Comparison of ENCODE assay signal across 11 cellular contexts in the genomic region with DNA sequence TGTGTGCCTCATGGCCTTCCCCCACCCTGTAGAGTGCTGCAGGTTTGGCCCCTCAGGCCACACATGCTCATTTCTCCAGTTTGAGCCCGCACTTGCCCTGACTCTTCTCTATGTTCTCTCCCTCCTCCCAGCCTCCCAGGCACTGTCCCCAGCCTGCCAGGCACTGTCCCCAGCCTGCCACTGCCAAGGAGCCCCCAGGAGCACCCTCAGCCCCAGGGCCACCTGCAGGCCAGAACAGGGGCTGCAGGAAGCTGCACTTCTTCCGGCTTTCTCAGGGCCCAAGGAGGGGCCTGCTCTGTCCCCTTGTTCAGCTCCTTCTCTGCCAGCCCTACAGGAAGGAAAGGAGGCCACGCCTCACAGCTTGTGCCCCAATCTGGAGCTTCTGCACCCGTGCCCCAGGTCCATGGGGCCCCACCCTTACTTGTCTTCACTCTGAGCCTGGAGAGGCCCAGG. TPM values are rescaled to one million over a fixed set of nuclear protein-coding genes. Genes with fewer than 3 reads are reported as not detected.
DNase-seq lines count a peak whose midpoint lies in the region; ATAC-seq and TF ChIP-seq lines count a peak whose summit lies in the region.
"Had no signal": no experiment of that assay in that cellular context is flagged by ENCODE, and none has a peak within 500 bp of the region (broad histone marks: within the 10 kb centered on the region; RNA-seq: fewer than 3 reads in every experiment).

No MANE protein-coding gene starts in this region.

- H3K79me2 ChIP-seq in OCI-LY1 (ENCODE audit: insufficient read depth, low read length), result no peaks in the 10 kb centered on the region

- H3K36me3 Mint-ChIP-seq in activated CD8-positive, alpha-beta memory T cell treated with anti-CD3 and anti-CD28 coated beads, Interleukin-2, amount 10 ng/mL, durations not matched to agents 7 days and 5 days, result no peaks in the 10 kb centered on the region
- H3K36me3 Mint-ChIP-seq in stimulated activated memory B cell treated with anti-CD40 and anti-IgM and Interleukin-4, amounts not matched to agents 10 μg/mL and 1 μg/mL and 100 μg/mL, for 72 hours, result no peaks in the 10 kb centered on the region
- H3K36me3 Mint-ChIP-seq: CD4-positive, alpha-beta memory T cell; IgD-negative memory B cell had no signal

- no peaks in the 10 kb centered on the region for H3K9me3 Mint-ChIP-seq in activated CD8-positive, alpha-beta memory T cell treated with anti-CD3 and anti-CD28 coated beads, Interleukin-2, amount 10 ng/mL, durations not matched to agents 7 days and 5 days (ENCODE audit: low read depth)
- H3K9me3 Mint-ChIP-seq in stimulated activated memory B cell treated with anti-CD40 and anti-IgM and Interleukin-4, amounts not matched to agents 10 μg/mL and 1 μg/mL and 100 μg/mL, for 72 hours, result peaks cover 4% of the 10 kb centered on the region

- H3K27me3 ChIP-seq in OCI-LY1 (ENCODE audit: insufficient read depth, low read length), result no peaks in the 10 kb centered on the region
- H3K27me3 ChIP-seq in esophagus (ENCODE audit: control insufficient read depth in 1 of 2, insufficient read depth in 2 of 2, low read length in 2 of 2), result no peaks in the 10 kb centered on the region

- no peaks in the 10 kb centered on the region for H3K9me2 ChIP-seq in OCI-LY1 (ENCODE audit: low read depth, low read length)

- DNase-seq in activated CD8-positive, alpha-beta memory T cell treated with anti-CD3 and anti-CD28 coated beads, Interleukin-2, amount 10 ng/mL, durations not matched to agents 7 days and 5 days, result peak; percentile 30
- DNase-seq in activated CD8-positive, alpha-beta memory T cell treated with anti-CD3 and anti-CD28 coated beads, Interleukin-2, amount 50 U/mL, for 4 hours, result no peak
- no peak for DNase-seq in NCI-H146 treated with DMSO at 0.1 percent for 48 hours (lab: John Stamatoyannopoulos, UW; ENCODE audit: unreplicated experiment)
- DNase-seq: CD4-positive, alpha-beta memory T cell; heart right ventricle had no signal

- H3K4me3 ChIP-seq in OCI-LY1 (ENCODE audit: low read depth, low read length, poor library complexity, severe bottlenecking) (no peak overlapping the region), esophagus (ENCODE audit: low read depth in 1 of 2, low read length in 2 of 2) (no peak overlapping the region)
- H3K4me3 ChIP-seq: heart right ventricle had no signal

- H2AFZ ChIP-seq in OCI-LY1 (ENCODE audit: low read length), result no peak overlapping the region

- H3K9ac ChIP-seq in OCI-LY1 (ENCODE audit: low read length), result no peak overlapping the region

- peaks cover 3% of the 10 kb centered on the region for H3K27me3 Mint-ChIP-seq in activated CD8-positive, alpha-beta memory T cell treated with anti-CD3 and anti-CD28 coated beads, Interleukin-2, amount 10 ng/mL, durations not matched to agents 7 days and 5 days
- H3K27me3 Mint-ChIP-seq in stimulated activated memory B cell treated with anti-CD40 and anti-IgM and Interleukin-4, amounts not matched to agents 10 μg/mL and 1 μg/mL and 100 μg/mL, for 72 hours, result peaks cover 34% of the 10 kb centered on the region

- H3K4me3 Mint-ChIP-seq in activated CD8-positive, alpha-beta memory T cell treated with anti-CD3 and anti-CD28 coated beads, Interleukin-2, amount 10 ng/mL, durations not matched to agents 7 days and 5 days, result no peak overlapping the region
- no peak overlapping the region for H3K4me3 Mint-ChIP-seq in stimulated activated memory B cell treated with anti-CD40 and anti-IgM and Interleukin-4, amounts not matched to agents 10 μg/mL and 1 μg/mL and 100 μg/mL, for 72 hours
- H3K4me3 Mint-ChIP-seq: CD4-positive, alpha-beta memory T cell; IgD-negative memory B cell had no signal

- CTCF ChIA-PET in activated CD8-positive, alpha-beta memory T cell treated with anti-CD3 and anti-CD28 coated beads, Interleukin-2, amount 10 ng/mL, durations not matched to agents 7 days and 5 days (lab: Charles Lee), result no interaction called here

- H3K9me3 ChIP-seq in OCI-LY1 (ENCODE audit: low read length) (no peaks in the 10 kb centered on the region), esophagus (ENCODE audit: control insufficient read depth in 2 of 2, insufficient read depth in 1 of 2, low read depth in 1 of 2, low read length in 1 of 2) (no peaks in the 10 kb centered on the region)
- H3K9me3 ChIP-seq: heart right ventricle had no signal

- H4K20me1 ChIP-seq in OCI-LY1 (ENCODE audit: insufficient read depth, low read length), result no peaks in the 10 kb centered on the region

- ATAC-seq in activated CD8-positive, alpha-beta memory T cell treated with anti-CD3 and anti-CD28 coated beads, Interleukin-2, amount 10 ng/mL, durations not matched to agents 7 days and 5 days, result no peak
- ATAC-seq in stimulated activated memory B cell treated with anti-CD40 and anti-IgM and Interleukin-4, amounts not matched to agents 10 μg/mL and 1 μg/mL and 100 μg/mL, for 72 hours, result peak; percentile 14
- ATAC-seq in HG03175 (IDR thresholded peaks at IDR 0.05; ENCODE audit: unreplicated experiment) (no peak), GM18861 (IDR thresholded peaks at IDR 0.05; ENCODE audit: unreplicated experiment) (no peak)

- WGBS in esophagus, 2 donors, result 34 to 40% methylated on average over 4 of the region's 4 CpGs

- no peak overlapping the region for H3K27ac ChIP-seq in OCI-LY1 (ENCODE audit: low read depth, low read length, poor library complexity, severe bottlenecking)
- H3K27ac ChIP-seq in esophagus (ENCODE audit: low read depth in 2 of 2, low read length in 1 of 2), result peak overlapping the region; percentile 84 to 91
- H3K27ac ChIP-seq: heart right ventricle had no signal

- H3K4me1 ChIP-seq in OCI-LY1 (ENCODE audit: insufficient read depth, low read length, severe bottlenecking), result no peaks in the 10 kb centered on the region
- H3K4me1 ChIP-seq in esophagus (ENCODE audit: control insufficient read depth in 2 of 2, insufficient read depth in 2 of 2, low read length in 1 of 2), result peaks cover 7 to 12% of the 10 kb centered on the region in 2 donors
- H3K4me1 ChIP-seq: heart right ventricle had no signal

- TF ChIP-seq CTCF in OCI-LY1 (IDR thresholded peaks at IDR 0.05; ENCODE audit: low read length), result peak; percentile 33

- no peak overlapping the region for H3K27ac Mint-ChIP-seq in activated CD8-positive, alpha-beta memory T cell treated with anti-CD3 and anti-CD28 coated beads, Interleukin-2, amount 10 ng/mL, durations not matched to agents 7 days and 5 days
- no peak overlapping the region for H3K27ac Mint-ChIP-seq in stimulated activated memory B cell treated with anti-CD40 and anti-IgM and Interleukin-4, amounts not matched to agents 10 μg/mL and 1 μg/mL and 100 μg/mL, for 72 hours
- H3K27ac Mint-ChIP-seq: CD4-positive, alpha-beta memory T cell; IgD-negative memory B cell had no signal

- H3F3A ChIP-seq in OCI-LY1 (ENCODE audit: insufficient read depth, low read length), result no peaks in the 10 kb centered on the region

- no peak overlapping the region for H3K4me2 ChIP-seq in OCI-LY1 (ENCODE audit: low read length)

- H3K36me3 ChIP-seq in OCI-LY1 (ENCODE audit: insufficient read depth, low read length) (no peaks in the 10 kb centered on the region), esophagus (ENCODE audit: control insufficient read depth in 2 of 2, insufficient read depth in 2 of 2, low read length in 1 of 2) (no peaks in the 10 kb centered on the region)
- H3K36me3 ChIP-seq: heart right ventricle had no signal

- H3K4me1 Mint-ChIP-seq in activated CD8-positive, alpha-beta memory T cell treated with anti-CD3 and anti-CD28 coated beads, Interleukin-2, amount 10 ng/mL, durations not matched to agents 7 days and 5 days, result no peaks in the 10 kb centered on the region
- H3K4me1 Mint-ChIP-seq in stimulated activated memory B cell treated with anti-CD40 and anti-IgM and Interleukin-4, amounts not matched to agents 10 μg/mL and 1 μg/mL and 100 μg/mL, for 72 hours, result no peaks in the 10 kb centered on the region
- H3K4me1 Mint-ChIP-seq: CD4-positive, alpha-beta memory T cell; IgD-negative memory B cell had no signal

RNA-seq across cellular contexts. Expression of a gene that starts 31.6 kb away (rescaled TPM):
- not detected for total RNA-seq in activated CD8-positive, alpha-beta memory T cell treated with anti-CD3 and anti-CD28 coated beads, Interleukin-2, amount 10 ng/mL, durations not matched to agents 7 days and 5 days
- polyA plus RNA-seq in esophagus, result 1 to 10 TPM; 1.7 to 2.2 TPM
- total RNA-seq: CD4-positive, alpha-beta memory T cell had no signal
- polyA plus RNA-seq: CD4-positive, alpha-beta memory T cell; IgD-negative memory B cell had no signal
